ENCODE assay signal across 1 cellular context in the genomic region with DNA sequence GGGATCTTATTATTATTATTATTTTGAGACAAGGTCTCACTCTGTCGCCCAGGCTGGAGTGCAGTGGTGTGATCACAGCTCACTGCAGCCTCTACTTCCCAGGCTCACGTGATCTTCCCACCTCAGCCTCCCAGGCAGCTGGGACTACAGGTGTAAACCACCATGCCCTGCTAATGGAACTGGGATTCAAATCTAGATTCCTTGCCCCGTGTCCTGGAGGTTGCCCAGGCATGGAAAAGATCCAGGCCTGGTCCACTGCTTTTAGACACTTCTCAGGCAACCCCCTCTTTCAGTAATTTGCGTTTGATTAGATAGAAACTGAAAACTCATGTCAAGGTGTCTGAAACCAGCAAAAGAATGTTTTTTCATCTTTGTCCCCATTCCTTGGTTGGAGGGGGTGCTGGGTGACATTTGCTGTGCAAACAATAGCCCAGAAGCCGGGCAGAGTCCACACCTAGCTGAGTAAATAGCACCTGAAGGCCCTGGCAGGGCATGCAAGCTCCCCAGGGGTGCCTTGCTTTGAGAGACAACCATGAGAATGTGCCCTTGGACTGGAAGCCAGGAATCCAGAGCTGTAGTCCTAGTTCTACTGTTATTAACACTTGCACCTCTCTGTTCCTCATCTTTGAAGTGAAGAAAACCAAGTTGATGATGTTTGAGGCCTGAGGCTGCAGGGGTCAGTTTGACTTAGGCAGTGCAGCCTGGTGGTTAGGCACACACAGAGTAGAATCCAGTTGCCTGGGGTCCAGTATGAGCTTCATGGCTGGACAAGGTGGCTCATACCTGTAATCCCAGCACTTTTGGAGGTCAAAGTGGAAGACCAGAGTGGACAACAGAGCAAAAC.
TF ChIP-seq lines count a peak whose summit lies in the region.

No MANE protein-coding gene starts in this region.

TF ChIP-seq in GM12878, 131 proteins besides CTCF, POLR2A, EP300 and RAD21 (continued from another document and continues in another):
- peak; percentile 83 for TF ChIP-seq ZNF217 (IDR thresholded peaks at IDR 0.05)
- TF ChIP-seq, protein P1, sequence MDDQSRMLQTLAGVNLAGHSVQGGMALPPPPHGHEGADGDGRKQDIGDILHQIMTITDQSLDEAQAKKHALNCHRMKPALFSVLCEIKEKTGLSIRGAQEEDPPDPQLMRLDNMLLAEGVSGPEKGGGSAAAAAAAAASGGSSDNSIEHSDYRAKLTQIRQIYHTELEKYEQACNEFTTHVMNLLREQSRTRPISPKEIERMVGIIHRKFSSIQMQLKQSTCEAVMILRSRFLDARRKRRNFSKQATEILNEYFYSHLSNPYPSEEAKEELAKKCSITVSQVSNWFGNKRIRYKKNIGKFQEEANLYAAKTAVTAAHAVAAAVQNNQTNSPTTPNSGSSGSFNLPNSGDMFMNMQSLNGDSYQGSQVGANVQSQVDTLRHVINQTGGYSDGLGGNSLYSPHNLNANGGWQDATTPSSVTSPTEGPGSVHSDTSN (IDR thresholded peaks at IDR 0.05; ENCODE audit: insufficient replicate concordance, low read depth, low read length): no peak
- 0 out of 2 replicates have a peak, but pooled peaks have one; percentile 41 for TF ChIP-seq CHD2 (IDR thresholded peaks at IDR 0.05; ENCODE audit: borderline replicate concordance, low read depth, low read length)
- TF ChIP-seq MEF2B (IDR thresholded peaks at IDR 0.05; ENCODE audit: partially characterized antibody, poor library complexity, severe bottlenecking): peak; percentile 42
- TF ChIP-seq IKZF2 (IDR thresholded peaks at IDR 0.05): peak; percentile 78
- TF ChIP-seq KDM1A (IDR thresholded peaks at IDR 0.05; ENCODE audit: borderline replicate concordance): no peak
- peak; percentile 19; the same call in 1 of the 2 replicates for TF ChIP-seq BCL11A (IDR thresholded peaks at IDR 0.05; ENCODE audit: low read depth, low read length)
- no peak for TF ChIP-seq TARDBP (IDR thresholded peaks at IDR 0.05; ENCODE audit: borderline replicate concordance)
- no peak for TF ChIP-seq EZH2 (IDR thresholded peaks at IDR 0.05; ENCODE audit: borderline replicate concordance, control insufficient read depth, low read depth, low read length)
- peak; percentile 15; the same call in 1 of the 2 replicates for TF ChIP-seq SPI1 (IDR thresholded peaks at IDR 0.05; ENCODE audit: borderline replicate concordance, insufficient read depth, low read depth, low read length)
- TF ChIP-seq ZNF622 (IDR thresholded peaks at IDR 0.05): no peak
- TF ChIP-seq ZNF24 (IDR thresholded peaks at IDR 0.05): no peak
- 0 out of 2 replicates have a peak, but pooled peaks have one; percentile 10 for TF ChIP-seq NBN (IDR thresholded peaks at IDR 0.05)
- TF ChIP-seq, protein P2, sequence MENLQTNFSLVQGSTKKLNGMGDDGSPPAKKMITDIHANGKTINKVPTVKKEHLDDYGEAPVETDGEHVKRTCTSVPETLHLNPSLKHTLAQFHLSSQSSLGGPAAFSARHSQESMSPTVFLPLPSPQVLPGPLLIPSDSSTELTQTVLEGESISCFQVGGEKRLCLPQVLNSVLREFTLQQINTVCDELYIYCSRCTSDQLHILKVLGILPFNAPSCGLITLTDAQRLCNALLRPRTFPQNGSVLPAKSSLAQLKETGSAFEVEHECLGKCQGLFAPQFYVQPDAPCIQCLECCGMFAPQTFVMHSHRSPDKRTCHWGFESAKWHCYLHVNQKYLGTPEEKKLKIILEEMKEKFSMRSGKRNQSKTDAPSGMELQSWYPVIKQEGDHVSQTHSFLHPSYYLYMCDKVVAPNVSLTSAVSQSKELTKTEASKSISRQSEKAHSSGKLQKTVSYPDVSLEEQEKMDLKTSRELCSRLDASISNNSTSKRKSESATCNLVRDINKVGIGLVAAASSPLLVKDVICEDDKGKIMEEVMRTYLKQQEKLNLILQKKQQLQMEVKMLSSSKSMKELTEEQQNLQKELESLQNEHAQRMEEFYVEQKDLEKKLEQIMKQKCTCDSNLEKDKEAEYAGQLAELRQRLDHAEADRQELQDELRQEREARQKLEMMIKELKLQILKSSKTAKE (IDR thresholded peaks at IDR 0.05; ENCODE audit: low read depth, poor library complexity, severe bottlenecking): no peak
- TF ChIP-seq SMARCA5 (IDR thresholded peaks at IDR 0.05): no peak; the same call in 1 of the 2 replicates
- TF ChIP-seq EED (IDR thresholded peaks at IDR 0.05; ENCODE audit: low read depth): peak; percentile 56; the same call in 1 of the 2 replicates
- TF ChIP-seq, protein P3, sequence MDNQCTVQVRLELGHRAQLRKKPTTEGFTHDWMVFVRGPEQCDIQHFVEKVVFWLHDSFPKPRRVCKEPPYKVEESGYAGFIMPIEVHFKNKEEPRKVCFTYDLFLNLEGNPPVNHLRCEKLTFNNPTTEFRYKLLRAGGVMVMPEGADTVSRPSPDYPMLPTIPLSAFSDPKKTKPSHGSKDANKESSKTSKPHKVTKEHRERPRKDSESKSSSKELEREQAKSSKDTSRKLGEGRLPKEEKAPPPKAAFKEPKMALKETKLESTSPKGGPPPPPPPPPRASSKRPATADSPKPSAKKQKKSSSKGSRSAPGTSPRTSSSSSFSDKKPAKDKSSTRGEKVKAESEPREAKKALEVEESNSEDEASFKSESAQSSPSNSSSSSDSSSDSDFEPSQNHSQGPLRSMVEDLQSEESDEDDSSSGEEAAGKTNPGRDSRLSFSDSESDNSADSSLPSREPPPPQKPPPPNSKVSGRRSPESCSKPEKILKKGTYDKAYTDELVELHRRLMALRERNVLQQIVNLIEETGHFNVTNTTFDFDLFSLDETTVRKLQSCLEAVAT (IDR thresholded peaks at IDR 0.05): no peak
- TF ChIP-seq MTA3 (IDR thresholded peaks at IDR 0.05; ENCODE audit: borderline replicate concordance, low read length): no peak
- TF ChIP-seq SUPT20H (IDR thresholded peaks at IDR 0.05; ENCODE audit: borderline replicate concordance, control insufficient read depth, low read depth, low read length): no peak
- TF ChIP-seq GATAD2B (conservative IDR thresholded peaks at IDR 0.05; ENCODE audit: low read depth): 0 out of 2 replicates have a peak, but pooled peaks have one; percentile 29
- no peak for TF ChIP-seq IRF4 (IDR thresholded peaks at IDR 0.05; ENCODE audit: low read depth, low read length)
- TF ChIP-seq TAF1 (IDR thresholded peaks at IDR 0.05; ENCODE audit: borderline replicate concordance, low read depth, low read length): no peak
- no peak for TF ChIP-seq POLR2AphosphoS2 (IDR thresholded peaks at IDR 0.05; ENCODE audit: low read depth, low read length)
- no peak for TF ChIP-seq PML (IDR thresholded peaks at IDR 0.05; ENCODE audit: low read length)
- TF ChIP-seq NR2C2 (IDR thresholded peaks at IDR 0.05; ENCODE audit: borderline replicate concordance, control insufficient read depth, insufficient read length, low read depth): no peak
- TF ChIP-seq PAX8 (IDR thresholded peaks at IDR 0.05): no peak
- TF ChIP-seq SMC3 (IDR thresholded peaks at IDR 0.05; ENCODE audit: borderline replicate concordance, low read length): no peak
- no peak for TF ChIP-seq NFXL1 (IDR thresholded peaks at IDR 0.05; ENCODE audit: borderline replicate concordance)
- TF ChIP-seq, protein P4, sequence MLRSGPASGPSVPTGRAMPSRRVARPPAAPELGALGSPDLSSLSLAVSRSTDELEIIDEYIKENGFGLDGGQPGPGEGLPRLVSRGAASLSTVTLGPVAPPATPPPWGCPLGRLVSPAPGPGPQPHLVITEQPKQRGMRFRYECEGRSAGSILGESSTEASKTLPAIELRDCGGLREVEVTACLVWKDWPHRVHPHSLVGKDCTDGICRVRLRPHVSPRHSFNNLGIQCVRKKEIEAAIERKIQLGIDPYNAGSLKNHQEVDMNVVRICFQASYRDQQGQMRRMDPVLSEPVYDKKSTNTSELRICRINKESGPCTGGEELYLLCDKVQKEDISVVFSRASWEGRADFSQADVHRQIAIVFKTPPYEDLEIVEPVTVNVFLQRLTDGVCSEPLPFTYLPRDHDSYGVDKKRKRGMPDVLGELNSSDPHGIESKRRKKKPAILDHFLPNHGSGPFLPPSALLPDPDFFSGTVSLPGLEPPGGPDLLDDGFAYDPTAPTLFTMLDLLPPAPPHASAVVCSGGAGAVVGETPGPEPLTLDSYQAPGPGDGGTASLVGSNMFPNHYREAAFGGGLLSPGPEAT (IDR thresholded peaks at IDR 0.05; ENCODE audit: low read depth): peak; percentile 46; the same call in 1 of the 2 replicates
- peak; percentile 20; the same call in 1 of the 2 replicates for TF ChIP-seq ZNF384 (IDR thresholded peaks at IDR 0.05; ENCODE audit: borderline replicate concordance, low read depth, low read length)
- TF ChIP-seq KAT2A (conservative IDR thresholded peaks at IDR 0.05; ENCODE audit: control insufficient read depth, low read depth, low read length): no peak
- TF ChIP-seq, protein P5, sequence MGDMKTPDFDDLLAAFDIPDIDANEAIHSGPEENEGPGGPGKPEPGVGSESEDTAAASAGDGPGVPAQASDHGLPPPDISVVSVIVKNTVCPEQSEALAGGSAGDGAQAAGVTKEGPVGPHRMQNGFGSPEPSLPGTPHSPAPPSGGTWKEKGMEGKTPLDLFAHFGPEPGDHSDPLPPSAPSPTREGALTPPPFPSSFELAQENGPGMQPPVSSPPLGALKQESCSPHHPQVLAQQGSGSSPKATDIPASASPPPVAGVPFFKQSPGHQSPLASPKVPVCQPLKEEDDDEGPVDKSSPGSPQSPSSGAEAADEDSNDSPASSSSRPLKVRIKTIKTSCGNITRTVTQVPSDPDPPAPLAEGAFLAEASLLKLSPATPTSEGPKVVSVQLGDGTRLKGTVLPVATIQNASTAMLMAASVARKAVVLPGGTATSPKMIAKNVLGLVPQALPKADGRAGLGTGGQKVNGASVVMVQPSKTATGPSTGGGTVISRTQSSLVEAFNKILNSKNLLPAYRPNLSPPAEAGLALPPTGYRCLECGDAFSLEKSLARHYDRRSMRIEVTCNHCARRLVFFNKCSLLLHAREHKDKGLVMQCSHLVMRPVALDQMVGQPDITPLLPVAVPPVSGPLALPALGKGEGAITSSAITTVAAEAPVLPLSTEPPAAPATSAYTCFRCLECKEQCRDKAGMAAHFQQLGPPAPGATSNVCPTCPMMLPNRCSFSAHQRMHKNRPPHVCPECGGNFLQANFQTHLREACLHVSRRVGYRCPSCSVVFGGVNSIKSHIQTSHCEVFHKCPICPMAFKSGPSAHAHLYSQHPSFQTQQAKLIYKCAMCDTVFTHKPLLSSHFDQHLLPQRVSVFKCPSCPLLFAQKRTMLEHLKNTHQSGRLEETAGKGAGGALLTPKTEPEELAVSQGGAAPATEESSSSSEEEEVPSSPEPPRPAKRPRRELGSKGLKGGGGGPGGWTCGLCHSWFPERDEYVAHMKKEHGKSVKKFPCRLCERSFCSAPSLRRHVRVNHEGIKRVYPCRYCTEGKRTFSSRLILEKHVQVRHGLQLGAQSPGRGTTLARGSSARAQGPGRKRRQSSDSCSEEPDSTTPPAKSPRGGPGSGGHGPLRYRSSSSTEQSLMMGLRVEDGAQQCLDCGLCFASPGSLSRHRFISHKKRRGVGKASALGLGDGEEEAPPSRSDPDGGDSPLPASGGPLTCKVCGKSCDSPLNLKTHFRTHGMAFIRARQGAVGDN (IDR thresholded peaks at IDR 0.05): 0 out of 2 replicates have a peak, but pooled peaks have one; percentile 67
- TF ChIP-seq CBX5 (IDR thresholded peaks at IDR 0.05; ENCODE audit: low read depth): no peak
- peak; percentile 53 for TF ChIP-seq MTA2 (IDR thresholded peaks at IDR 0.05; ENCODE audit: low read depth)
- TF ChIP-seq, protein P6, sequence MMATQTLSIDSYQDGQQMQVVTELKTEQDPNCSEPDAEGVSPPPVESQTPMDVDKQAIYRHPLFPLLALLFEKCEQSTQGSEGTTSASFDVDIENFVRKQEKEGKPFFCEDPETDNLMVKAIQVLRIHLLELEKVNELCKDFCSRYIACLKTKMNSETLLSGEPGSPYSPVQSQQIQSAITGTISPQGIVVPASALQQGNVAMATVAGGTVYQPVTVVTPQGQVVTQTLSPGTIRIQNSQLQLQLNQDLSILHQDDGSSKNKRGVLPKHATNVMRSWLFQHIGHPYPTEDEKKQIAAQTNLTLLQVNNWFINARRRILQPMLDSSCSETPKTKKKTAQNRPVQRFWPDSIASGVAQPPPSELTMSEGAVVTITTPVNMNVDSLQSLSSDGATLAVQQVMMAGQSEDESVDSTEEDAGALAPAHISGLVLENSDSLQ (IDR thresholded peaks at IDR 0.05): no peak
- TF ChIP-seq HDGF (IDR thresholded peaks at IDR 0.05): no peak
- TF ChIP-seq FOS (IDR thresholded peaks at IDR 0.05; ENCODE audit: borderline replicate concordance, extremely low read depth, insufficient read length): no peak
- TF ChIP-seq CEBPB (IDR thresholded peaks at IDR 0.05; ENCODE audit: borderline replicate concordance in 1 of 2, low read depth in 2 of 2, low read length in 2 of 2): no peak
- peak; percentile 78 for TF ChIP-seq IKZF1 (conservative IDR thresholded peaks at IDR 0.05)
- no peak for TF ChIP-seq STAT3 (IDR thresholded peaks at IDR 0.05; ENCODE audit: low read depth, low read length)
- peak; percentile 39 for TF ChIP-seq NR2F1 (conservative IDR thresholded peaks at IDR 0.05)
- TF ChIP-seq FOXK2 (IDR thresholded peaks at IDR 0.05): no peak
- TF ChIP-seq RAD51 (IDR thresholded peaks at IDR 0.05): peak; percentile 72
- TF ChIP-seq, protein P7, sequence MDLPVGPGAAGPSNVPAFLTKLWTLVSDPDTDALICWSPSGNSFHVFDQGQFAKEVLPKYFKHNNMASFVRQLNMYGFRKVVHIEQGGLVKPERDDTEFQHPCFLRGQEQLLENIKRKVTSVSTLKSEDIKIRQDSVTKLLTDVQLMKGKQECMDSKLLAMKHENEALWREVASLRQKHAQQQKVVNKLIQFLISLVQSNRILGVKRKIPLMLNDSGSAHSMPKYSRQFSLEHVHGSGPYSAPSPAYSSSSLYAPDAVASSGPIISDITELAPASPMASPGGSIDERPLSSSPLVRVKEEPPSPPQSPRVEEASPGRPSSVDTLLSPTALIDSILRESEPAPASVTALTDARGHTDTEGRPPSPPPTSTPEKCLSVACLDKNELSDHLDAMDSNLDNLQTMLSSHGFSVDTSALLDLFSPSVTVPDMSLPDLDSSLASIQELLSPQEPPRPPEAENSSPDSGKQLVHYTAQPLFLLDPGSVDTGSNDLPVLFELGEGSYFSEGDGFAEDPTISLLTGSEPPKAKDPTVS (IDR thresholded peaks at IDR 0.05; ENCODE audit: low read depth, low read length): no peak
- TF ChIP-seq, protein P8, sequence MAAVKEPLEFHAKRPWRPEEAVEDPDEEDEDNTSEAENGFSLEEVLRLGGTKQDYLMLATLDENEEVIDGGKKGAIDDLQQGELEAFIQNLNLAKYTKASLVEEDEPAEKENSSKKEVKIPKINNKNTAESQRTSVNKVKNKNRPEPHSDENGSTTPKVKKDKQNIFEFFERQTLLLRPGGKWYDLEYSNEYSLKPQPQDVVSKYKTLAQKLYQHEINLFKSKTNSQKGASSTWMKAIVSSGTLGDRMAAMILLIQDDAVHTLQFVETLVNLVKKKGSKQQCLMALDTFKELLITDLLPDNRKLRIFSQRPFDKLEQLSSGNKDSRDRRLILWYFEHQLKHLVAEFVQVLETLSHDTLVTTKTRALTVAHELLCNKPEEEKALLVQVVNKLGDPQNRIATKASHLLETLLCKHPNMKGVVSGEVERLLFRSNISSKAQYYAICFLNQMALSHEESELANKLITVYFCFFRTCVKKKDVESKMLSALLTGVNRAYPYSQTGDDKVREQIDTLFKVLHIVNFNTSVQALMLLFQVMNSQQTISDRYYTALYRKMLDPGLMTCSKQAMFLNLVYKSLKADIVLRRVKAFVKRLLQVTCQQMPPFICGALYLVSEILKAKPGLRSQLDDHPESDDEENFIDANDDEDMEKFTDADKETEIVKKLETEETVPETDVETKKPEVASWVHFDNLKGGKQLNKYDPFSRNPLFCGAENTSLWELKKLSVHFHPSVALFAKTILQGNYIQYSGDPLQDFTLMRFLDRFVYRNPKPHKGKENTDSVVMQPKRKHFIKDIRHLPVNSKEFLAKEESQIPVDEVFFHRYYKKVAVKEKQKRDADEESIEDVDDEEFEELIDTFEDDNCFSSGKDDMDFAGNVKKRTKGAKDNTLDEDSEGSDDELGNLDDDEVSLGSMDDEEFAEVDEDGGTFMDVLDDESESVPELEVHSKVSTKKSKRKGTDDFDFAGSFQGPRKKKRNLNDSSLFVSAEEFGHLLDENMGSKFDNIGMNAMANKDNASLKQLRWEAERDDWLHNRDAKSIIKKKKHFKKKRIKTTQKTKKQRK (IDR thresholded peaks at IDR 0.05; ENCODE audit: low read depth, low read length): no peak
